ENCODE assay signal across 19 cellular contexts in the genomic region with DNA sequence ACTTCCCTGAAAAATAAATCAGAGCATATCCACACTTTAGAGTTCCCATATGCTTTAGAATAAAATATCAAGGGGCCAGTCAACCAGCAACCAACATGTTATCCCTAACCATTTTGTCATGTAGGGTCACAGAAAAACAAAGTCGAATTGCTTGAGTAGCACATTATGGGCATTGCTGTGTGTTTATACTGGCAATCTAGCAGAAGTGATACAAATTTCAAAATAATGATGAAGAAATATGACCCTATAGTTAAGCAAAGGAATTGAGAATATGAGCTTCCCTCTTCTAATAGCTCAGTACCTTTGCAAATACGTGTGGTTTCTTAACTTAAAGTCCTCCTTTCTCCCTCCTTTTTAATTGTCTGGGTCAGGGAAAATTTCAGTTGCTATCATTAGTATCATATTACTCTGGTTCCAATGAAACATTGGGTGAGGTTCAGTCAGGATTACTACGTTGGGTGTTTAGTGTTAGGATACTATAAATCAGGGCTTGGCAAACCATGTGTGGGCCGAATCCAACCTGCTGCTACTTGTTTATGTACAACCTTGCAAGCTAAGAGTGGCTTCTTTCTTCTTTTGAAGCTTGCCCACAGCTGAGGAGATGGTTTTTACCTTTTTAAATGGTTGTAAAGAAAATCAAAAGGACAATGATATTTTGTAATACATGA.
DNase-seq lines count a peak whose midpoint lies in the region; ATAC-seq and TF ChIP-seq lines count a peak whose summit lies in the region.
"Had no signal": no experiment of that assay in that cellular context is flagged by ENCODE, and none has a peak within 500 bp of the region (broad histone marks: within the 10 kb centered on the region; RNA-seq: fewer than 3 reads in every experiment).

No MANE protein-coding gene starts in this region.

- no peak overlapping the region for H3K4me3 ChIP-seq in breast epithelium
- H3K4me3 ChIP-seq: heart right ventricle had no signal

- no TSS peak for BruUV-seq in MCF 10A (replicated peaks; lab: Mats Ljungman, UMichigan)

- H3K36me3 Mint-ChIP-seq in MCF 10A (ENCODE audit: insufficient read depth, unreplicated experiment): no peaks in the 10 kb centered on the region
- peaks cover 14% of the 10 kb centered on the region for H3K36me3 Mint-ChIP-seq in HFFc6 (ENCODE audit: low read depth)
- H3K36me3 Mint-ChIP-seq: type B pancreatic cell had no signal

- TF ChIP-seq CTCF in MCF 10A (IDR thresholded peaks at IDR 0.05; ENCODE audit: unreplicated experiment): no peak
- TF ChIP-seq CTCF in breast epithelium (IDR thresholded peaks at IDR 0.05): no peak
- TF ChIP-seq CTCF in HFFc6 (IDR thresholded peaks at IDR 0.05): no peak

- POLR2A ChIA-PET in MCF 10A (lab: Yijun Ruan, JAX): interaction anchor here (0.6 to 1.6 kb wide), 8 partner anchors 22 to 403 kb away, joined by 3 to 11 read pairs (median 4); no protein-coding TSS in a partner anchor

- peaks cover 3% of the 10 kb centered on the region for H3K36me3 ChIP-seq in breast epithelium

- H3K4me1 ChIP-seq in breast epithelium: no peaks in the 10 kb centered on the region

- no peak for TF ChIP-seq POLR2A in breast epithelium (IDR thresholded peaks at IDR 0.05)

- DNase-seq in MCF 10A (ENCODE audit: unreplicated experiment) (peak; percentile 53), breast epithelium (ENCODE audit: low spot score in 2 of 2) (no peak), NCI-H748 treated with DMSO at 0.1 percent for 48 hours (lab: John Stamatoyannopoulos, UW) (peak; percentile 23), fibroblast of peridontal ligament (ENCODE audit: extremely low read depth) (peak; percentile 9), HFFc6 (no peak)
- DNase-seq in effector CD8-positive, alpha-beta T cell (lab: John Stamatoyannopoulos, UW): no peak
- DNase-seq: activated CD4-positive, CD25-positive, alpha-beta regulatory T cell; activated CD8-positive, alpha-beta memory T cell treated with anti-CD3 and anti-CD28 coated beads for 24 hours; EL; heart right ventricle; immature natural killer cell; NCI-H226; SHP77 treated with DMSO at 0.1 percent for 48 hours; stimulated activated naive CD8-positive, alpha-beta T cell treated with anti-CD3 and anti-CD28 coated beads, Interleukin-15, Interleukin-2, amounts not matched to agents 100 U/mL and 50 U/mL, for 24 hours; T-helper 17 cell had no signal

- H3K9me3 Mint-ChIP-seq in MCF 10A (ENCODE audit: unreplicated experiment): no peaks in the 10 kb centered on the region
- no peaks in the 10 kb centered on the region for H3K9me3 Mint-ChIP-seq in HFFc6
- H3K9me3 Mint-ChIP-seq: immature natural killer cell, type B pancreatic cell had no signal

- no peak overlapping the region for H3K27ac ChIP-seq in breast epithelium

- CTCF ChIA-PET in MCF 10A (lab: Yijun Ruan, JAX): interaction anchor here (0.9 kb wide), 1 partner anchor 94 kb away, joined by 3 read pairs; no protein-coding TSS in a partner anchor

- no peaks in the 10 kb centered on the region for H3K27me3 Mint-ChIP-seq in MCF 10A (ENCODE audit: insufficient read depth, unreplicated experiment)
- H3K27me3 Mint-ChIP-seq in HFFc6 (ENCODE audit: insufficient read depth): no peaks in the 10 kb centered on the region
- H3K27me3 Mint-ChIP-seq: T-helper 17 cell, type B pancreatic cell had no signal

- H3K4me1 Mint-ChIP-seq in MCF 10A (ENCODE audit: insufficient read depth, unreplicated experiment): no peaks in the 10 kb centered on the region
- H3K4me1 Mint-ChIP-seq in HFFc6 (ENCODE audit: low read depth): no peaks in the 10 kb centered on the region
- H3K4me1 Mint-ChIP-seq: immature natural killer cell had no signal

- H3K9me3 ChIP-seq in breast epithelium: no peaks in the 10 kb centered on the region
- H3K9me3 ChIP-seq: heart right ventricle had no signal

- no peak overlapping the region for H3K4me3 Mint-ChIP-seq in MCF 10A (ENCODE audit: unreplicated experiment)
- H3K4me3 Mint-ChIP-seq in HFFc6: no peak overlapping the region
- H3K4me3 Mint-ChIP-seq: immature natural killer cell, T-helper 17 cell, type B pancreatic cell had no signal

- ATAC-seq in GM18909 (IDR thresholded peaks at IDR 0.05; ENCODE audit: poor library complexity, unreplicated experiment): no peak
- ATAC-seq in HG02852 (IDR thresholded peaks at IDR 0.05; ENCODE audit: unreplicated experiment): no peak
- ATAC-seq: heart right ventricle; sciatic nerve; stimulated activated naive CD8-positive, alpha-beta T cell treated with anti-CD3 and anti-CD28 coated beads, Interleukin-15, Interleukin-2, amounts not matched to agents 100 U/mL and 50 U/mL, for 24 hours; T-helper 17 cell had no signal

- intact Hi-C loops in MCF 10A (cut with micrococcal nuclease) (no loop called here), breast epithelium (cut with DNase I; ENCODE audit: low total_unique reads) (no loop called here)

- H3K27me3 ChIP-seq in breast epithelium: no peaks in the 10 kb centered on the region
- H3K27me3 ChIP-seq: heart right ventricle had no signal

- peak overlapping the region; percentile 66 for H3K27ac Mint-ChIP-seq in MCF 10A (ENCODE audit: low read depth, unreplicated experiment)
- no peak overlapping the region for H3K27ac Mint-ChIP-seq in HFFc6
- H3K27ac Mint-ChIP-seq: immature natural killer cell, type B pancreatic cell had no signal

Comparison
In these comparisons a context has a peak if more than half of its experiments do, and no peak if none do; other contexts are left out.
1. DNase-seq: peak in MCF 10A (single experiment), NCI-H748 treated with DMSO at 0.1 percent for 48 hours (single experiment) and fibroblast of peridontal ligament (single experiment); none in breast epithelium (0 of 2), effector CD8-positive, alpha-beta T cell (single experiment) and HFFc6 (single experiment).